10 cellular contexts compared by ENCODE assay signal in the genomic region with DNA sequence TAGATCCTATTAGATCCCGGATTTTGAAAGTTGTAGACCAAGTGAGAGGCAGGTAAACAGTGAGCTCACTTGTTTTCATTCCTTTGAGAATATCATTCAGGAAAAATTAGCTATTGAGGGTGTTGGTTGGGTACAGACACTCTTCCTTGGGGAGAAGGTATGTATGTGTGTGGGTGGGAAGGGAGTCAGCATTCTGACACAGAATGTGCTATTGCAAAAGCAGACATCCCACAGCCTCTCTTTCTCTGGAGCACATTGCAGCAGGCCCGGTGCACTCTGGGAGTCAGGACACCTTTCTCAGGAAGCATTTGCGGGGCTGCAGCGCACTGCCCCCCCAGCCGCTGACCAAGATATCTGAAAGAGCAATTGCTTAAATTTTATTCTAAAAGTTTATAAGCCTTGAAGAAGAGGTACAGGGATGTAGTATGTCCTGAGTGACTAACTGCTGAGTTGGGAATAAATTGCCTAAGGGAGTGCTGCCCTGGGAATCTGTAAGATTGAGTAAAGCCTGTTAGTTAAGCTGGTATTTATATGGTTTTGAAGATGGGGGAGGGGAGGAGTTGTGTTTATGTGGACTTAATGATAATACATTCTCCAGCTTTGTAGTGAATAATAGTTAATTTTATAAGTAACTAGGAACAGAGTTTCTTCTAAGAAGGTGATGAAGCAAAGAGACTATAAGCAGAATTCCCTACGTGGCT. TPM values are rescaled to one million over a fixed set of nuclear protein-coding genes. Genes with fewer than 3 reads are reported as not detected.
A peak's percentile ranks its signal among the peaks of the same experiment; 100 is the strongest.
DNase-seq lines count a peak whose midpoint lies in the region; ATAC-seq and TF ChIP-seq lines count a peak whose summit lies in the region.
"Had no signal": no experiment of that assay in that cellular context is flagged by ENCODE, and none has a peak within 500 bp of the region (broad histone marks: within the 10 kb centered on the region; RNA-seq: fewer than 3 reads in every experiment).

No MANE protein-coding gene starts in this region.

- H3K36me3 ChIP-seq in OCI-LY3 (replicated peaks; ENCODE audit: low read depth, low read length) = peaks cover 36% of the 10 kb centered on the region
- H3K36me3 ChIP-seq: HAP-1 had no signal

- H3K27me3 Mint-ChIP-seq in effector memory CD8-positive, alpha-beta T cell = no peaks in the 10 kb centered on the region
- H3K27me3 Mint-ChIP-seq in osteocyte (ENCODE audit: unreplicated experiment) = no peaks in the 10 kb centered on the region

- in situ Hi-C loops in G401 (cut with HindIII; ENCODE audit: low sequenced_read_pairs) = no loop called here

- DNase-seq in EH (ENCODE audit: low read depth) = peak; percentile 79
- no peak for DNase-seq in effector memory CD8-positive, alpha-beta T cell
- DNase-seq in osteocyte (ENCODE audit: extremely low spot score, unreplicated experiment) = no peak
- DNase-seq in stimulated activated CD8-positive, alpha-beta memory T cell treated with anti-CD3 and anti-CD28 coated beads, Interleukin-4, amount 100 ng/mL, for 48 hours = no peak
- DNase-seq in G401 (ENCODE audit: low spot score) = no peak
- DNase-seq in cerebellum (ENCODE audit: low spot score) = no peak
- DNase-seq: mucosa of descending colon had no signal

- peaks cover 83% of the 10 kb centered on the region for H3K4me1 ChIP-seq in OCI-LY3 (ENCODE audit: low read length)

- H3K9ac ChIP-seq in OCI-LY3 (ENCODE audit: low read length) = no peak overlapping the region

- H3K79me2 ChIP-seq in OCI-LY3 (ENCODE audit: low read length) = peaks cover 100% of the 10 kb centered on the region

- ATAC-seq in effector memory CD8-positive, alpha-beta T cell (replicated peaks) = no peak
- ATAC-seq in HG03378 (IDR thresholded peaks at IDR 0.05; ENCODE audit: unreplicated experiment) = no peak
- ATAC-seq: mucosa of descending colon had no signal

- H3K4me3 ChIP-seq in OCI-LY3 (ENCODE audit: low read length) = no peak overlapping the region
- H3K4me3 ChIP-seq: HAP-1, mucosa of descending colon had no signal

- peaks cover 83% of the 10 kb centered on the region for H4K20me1 ChIP-seq in OCI-LY3 (ENCODE audit: insufficient read depth, low read length)

- no peak for TF ChIP-seq CTCF in OCI-LY3 (IDR thresholded peaks at IDR 0.05; ENCODE audit: low read depth, low read length)
- no peak for TF ChIP-seq CTCF in osteocyte (IDR thresholded peaks at IDR 0.05)

- H3K27ac ChIP-seq in OCI-LY3 (ENCODE audit: low read length) = no peak overlapping the region

- H3K9me3 Mint-ChIP-seq in effector memory CD8-positive, alpha-beta T cell = no peaks in the 10 kb centered on the region
- H3K9me3 Mint-ChIP-seq in osteocyte (ENCODE audit: unreplicated experiment) = no peaks in the 10 kb centered on the region

- H3K4me2 ChIP-seq in OCI-LY3 (ENCODE audit: low read length) = peak overlapping the region; percentile 91

- H3K27ac Mint-ChIP-seq in effector memory CD8-positive, alpha-beta T cell = peak overlapping the region; percentile 90 to 97
- peak overlapping the region; percentile 55 for H3K27ac Mint-ChIP-seq in osteocyte (ENCODE audit: unreplicated experiment)

- H3K4me3 Mint-ChIP-seq in effector memory CD8-positive, alpha-beta T cell = peak overlapping the region; percentile 24 to 96
- no peak overlapping the region for H3K4me3 Mint-ChIP-seq in osteocyte (ENCODE audit: unreplicated experiment)

- H3K9me3 ChIP-seq in OCI-LY3 (ENCODE audit: insufficient read depth, low read length) = no peaks in the 10 kb centered on the region
- H3K9me3 ChIP-seq: HAP-1, mucosa of descending colon had no signal

- H3K36me3 Mint-ChIP-seq in effector memory CD8-positive, alpha-beta T cell (ENCODE audit: insufficient read depth) = peaks cover 25% of the 10 kb centered on the region
- H3K36me3 Mint-ChIP-seq in osteocyte (ENCODE audit: unreplicated experiment) = peaks cover 4% of the 10 kb centered on the region

- H3K27me3 ChIP-seq in OCI-LY3 (ENCODE audit: low read depth, low read length) = no peaks in the 10 kb centered on the region

- no peak overlapping the region for H2AFZ ChIP-seq in OCI-LY3 (ENCODE audit: low read depth, low read length)

- peaks cover 82 to 96% of the 10 kb centered on the region in 2 donors for H3K4me1 Mint-ChIP-seq in effector memory CD8-positive, alpha-beta T cell (ENCODE audit: low read depth in 2 of 2)
- H3K4me1 Mint-ChIP-seq in osteocyte (ENCODE audit: unreplicated experiment) = peaks cover 51% of the 10 kb centered on the region

RNA-seq across cellular contexts. Expression of gene TNFAIP8, which starts 5.2 kb away (rescaled TPM):
- total RNA-seq in osteocyte (13.3 and 14.0 TPM in 2 replicates), cerebellum (8.6 TPM)
- total RNA-seq in G401 (2014; rRNA removed; shearing (Covaris generic)) = 22.6 and 39.4 TPM in 2 replicates
